Comparison of ENCODE assay signal across 9 cellular contexts in genomic region chr6:148700047-148700712, GRCh38. TPM values are rescaled to one million over a fixed set of nuclear protein-coding genes. Genes with fewer than 3 reads are reported as not detected.
DNase-seq lines count a peak whose midpoint lies in the region; ATAC-seq, FAIRE-seq and TF ChIP-seq lines count a peak whose summit lies in the region.
"Had no signal": no experiment of that assay in that cellular context is flagged by ENCODE, and none has a peak within 500 bp of the region (broad histone marks: within the 10 kb centered on the region; RNA-seq: fewer than 3 reads in every experiment).

No MANE protein-coding gene starts in this region.

- ATAC-seq in GM19023 (IDR thresholded peaks at IDR 0.05; ENCODE audit: unreplicated experiment) (no peak), HG02642 (IDR thresholded peaks at IDR 0.05; ENCODE audit: poor library complexity, unreplicated experiment) (no peak)

- intact Hi-C loops in breast epithelium (cut with DNase I; ENCODE audit: low total_unique reads) = no loop called here

- H3K9me3 ChIP-seq in breast epithelium (no peaks in the 10 kb centered on the region), mucosa of stomach (ENCODE audit: control insufficient read depth, low read length) (no peaks in the 10 kb centered on the region)

- H3K4me1 ChIP-seq in breast epithelium (no peaks in the 10 kb centered on the region), mucosa of stomach (ENCODE audit: control insufficient read depth, insufficient read depth, low read length) (peaks cover 6% of the 10 kb centered on the region)

- H3K9ac ChIP-seq in mucosa of stomach (ENCODE audit: low read length) = peak overlapping the region; percentile 57

- no peak overlapping the region for H3K27ac ChIP-seq in breast epithelium

- H3K36me3 ChIP-seq in breast epithelium (peaks cover 4% of the 10 kb centered on the region), mucosa of stomach (ENCODE audit: control insufficient read depth, insufficient read depth, low read length) (no peaks in the 10 kb centered on the region)

- in situ Hi-C loops in GM13977 (cut with MboI; ENCODE audit: low pct_unique_long_range_greater_than_20kb, low sequenced_read_pairs, unreplicated experiment) = no loop called here

- DNase-seq in GM13977 (ENCODE audit: low spot score) (peak; percentile 62), breast epithelium (ENCODE audit: low spot score in 2 of 2) (no peak), occipital lobe (lab: John Stamatoyannopoulos, UW) (no peak), middle frontal gyrus (ENCODE audit: extremely low spot score, low spot score) (no peak)
- DNase-seq: activated gamma-delta T cell had no signal

- no peaks in the 10 kb centered on the region for H3K27me3 ChIP-seq in breast epithelium
- H3K27me3 ChIP-seq in mucosa of stomach (ENCODE audit: control insufficient read depth, insufficient read depth, low read length) = no peaks in the 10 kb centered on the region

- TF ChIP-seq POLR2A in breast epithelium (IDR thresholded peaks at IDR 0.05) = no peak

- peak; percentile 70 for FAIRE-seq in A204.1 (lab: Jason Lieb, UNC)

- H3K4me3 ChIP-seq in breast epithelium (peak overlapping the region; percentile 34 to 60 (median 34)), mucosa of stomach (ENCODE audit: low read length) (peak overlapping the region; percentile 40)

- peak; percentile 14 for TF ChIP-seq CTCF in GM13977 (IDR thresholded peaks at IDR 0.05; ENCODE audit: extremely low read depth, insufficient read depth, missing control alignments)
- no peak for TF ChIP-seq CTCF in breast epithelium (IDR thresholded peaks at IDR 0.05)

RNA-seq across cellular contexts. Expression of gene UST, which starts 46.6 kb away (rescaled TPM):
- total RNA-seq in breast epithelium (10 to 100 TPM; 10.5 to 28.8 (median 13.2) TPM), occipital lobe (48.5 TPM)
